1 cellular context compared by ENCODE assay signal in genomic region chr10:128576916-128577670, GRCh38.
TF ChIP-seq lines count a peak whose summit lies in the region.

No MANE protein-coding gene starts in this region.

TF ChIP-seq in H1, 55 proteins besides CTCF, POLR2A, EP300 and RAD21 (continued from another document):
- TF ChIP-seq TEAD4 (IDR thresholded peaks at IDR 0.05; ENCODE audit: low read depth, low read length) (no peak), JUN (IDR thresholded peaks at IDR 0.05; ENCODE audit: low read depth, low read length) (no peak), TAF7 (optimal IDR thresholded peaks at IDR 0.05; ENCODE audit: borderline replicate concordance, low read depth, low read length) (no peak), ATF2 (IDR thresholded peaks at IDR 0.05; ENCODE audit: low read length) (no peak), EGR1 (IDR thresholded peaks at IDR 0.05; ENCODE audit: borderline replicate concordance, low read depth, low read length) (no peak), TBP (IDR thresholded peaks at IDR 0.05; ENCODE audit: low read depth, low read length) (no peak), HDAC2 (IDR thresholded peaks at IDR 0.05; ENCODE audit: borderline replicate concordance in 1 of 2, low read depth in 2 of 2, low read length in 2 of 2) (no peak), GABPA (IDR thresholded peaks at IDR 0.05; ENCODE audit: borderline replicate concordance, insufficient read depth, low read length) (no peak), CTBP2 (IDR thresholded peaks at IDR 0.05; ENCODE audit: borderline replicate concordance, insufficient read depth, insufficient read length, low read length) (no peak), ATF3 (IDR thresholded peaks at IDR 0.05; ENCODE audit: insufficient read depth, low read depth, low read length) (no peak), USF2 (IDR thresholded peaks at IDR 0.05; ENCODE audit: low read length) (no peak), SP4 (IDR thresholded peaks at IDR 0.05; ENCODE audit: low read length) (no peak), ASH2L (IDR thresholded peaks at IDR 0.05; ENCODE audit: low read length) (no peak), BACH1 (IDR thresholded peaks at IDR 0.05; ENCODE audit: low read length) (no peak), JUND (IDR thresholded peaks at IDR 0.05; ENCODE audit: low read length) (no peak), CHD7 (IDR thresholded peaks at IDR 0.05; ENCODE audit: insufficient replicate concordance, low read length) (no peak), PHF8 (conservative IDR thresholded peaks at IDR 0.05; ENCODE audit: low read depth, low read length) (no peak), SUZ12 (IDR thresholded peaks at IDR 0.05; ENCODE audit: low read length) (no peak), YY1 (IDR thresholded peaks at IDR 0.05; ENCODE audit: low read depth, low read length) (no peak), TAF1 (IDR thresholded peaks at IDR 0.05; ENCODE audit: low read depth, low read length) (no peak), MAX (IDR thresholded peaks at IDR 0.05) (peak; percentile 75)
TF ChIP-seq in H1: peak in this region for 3.
